1 cellular context compared by ENCODE assay signal in genomic region chr22:43171607-43172006, GRCh38.
TF ChIP-seq lines count a peak whose summit lies in the region.

No MANE protein-coding gene starts in this region.

TF ChIP-seq in HepG2, 621 proteins besides CTCF, POLR2A, EP300 and RAD21:
- TF ChIP-seq HMGA1 (CRISPR knock-in tag; conservative IDR thresholded peaks at IDR 0.05) (no peak), RBM22 (optimal IDR thresholded peaks at IDR 0.05; ENCODE audit: low read length) (peak; percentile 21), CSRNP1 (CRISPR knock-in tag; IDR thresholded peaks at IDR 0.05) (no peak), HNRNPL (IDR thresholded peaks at IDR 0.05; ENCODE audit: low read depth, low read length) (no peak), ZIK1 (CRISPR knock-in tag; IDR thresholded peaks at IDR 0.05; ENCODE audit: borderline replicate concordance, low read depth) (no peak), AGO2 (optimal IDR thresholded peaks at IDR 0.05; ENCODE audit: low read depth, low read length) (peak; percentile 3)
TF ChIP-seq in HepG2: peak in this region for 2.
